ENCODE assay signal across 19 cellular contexts in the genomic region with DNA sequence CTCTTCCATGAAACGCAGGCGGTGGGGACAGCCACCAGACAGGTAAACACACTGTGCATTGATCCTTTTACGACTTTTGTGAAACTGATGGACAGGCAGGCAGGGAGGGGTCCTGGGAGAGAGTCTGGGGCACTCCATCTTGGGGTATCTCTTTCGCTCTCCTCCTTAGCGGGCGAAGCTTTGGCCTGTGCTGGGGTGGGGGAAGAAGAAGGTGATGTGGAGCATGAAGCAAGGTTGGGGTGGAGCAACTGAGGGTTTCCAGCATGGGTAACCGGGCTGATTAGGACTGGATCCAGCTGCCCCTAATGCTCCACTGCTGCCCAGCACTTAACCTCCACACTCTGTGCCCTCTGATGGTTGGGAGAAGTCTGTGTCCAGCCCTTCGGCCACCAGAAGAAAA. TPM values are rescaled to one million over a fixed set of nuclear protein-coding genes. Genes with fewer than 3 reads are reported as not detected.
"Had no signal": no experiment of that assay in that cellular context is flagged by ENCODE, and none has a peak within 500 bp of the region (broad histone marks: within the 10 kb centered on the region; RNA-seq: fewer than 3 reads in every experiment).

No MANE protein-coding gene starts in this region.

- H3K27ac ChIP-seq: coronary artery, gastrocnemius medialis, parathyroid adenoma, prostate gland, sigmoid colon, skin epidermis, stomach, thoracic aorta, transverse colon had no signal

- H3K4me1 ChIP-seq: gastrocnemius medialis, parathyroid adenoma, prostate gland had no signal

- H3K9ac ChIP-seq: parathyroid adenoma had no signal

- DNase-seq: cerebellar nuclear complex; effector CD4-positive, alpha-beta T cell; gastrocnemius medialis; islet precursor cell; mammary epithelial cell; naive thymus-derived CD4-positive, alpha-beta T cell; nephron progenitor cell; sigmoid colon; stimulated activated CD4-positive, alpha-beta T cell treated with anti-CD3 and anti-CD28 coated beads, Interleukin-12 subunit alpha, Interleukin-12 subunit beta, amount 100 ng/mL, for 4 hours; stimulated activated naive CD4-positive, alpha-beta T cell; stomach; substantia nigra; transverse colon had no signal

- H3K36me3 ChIP-seq: gastrocnemius medialis, prostate gland, sigmoid colon, stomach, thoracic aorta, transverse colon had no signal

- ATAC-seq: gastrocnemius medialis; naive thymus-derived CD4-positive, alpha-beta T cell had no signal

- H3K27ac Mint-ChIP-seq: nephron progenitor cell had no signal

- H3K36me3 Mint-ChIP-seq: naive thymus-derived CD4-positive, alpha-beta T cell had no signal

- H3K4me3 ChIP-seq: coronary artery, gastrocnemius medialis, prostate gland, sigmoid colon, skin epidermis, stomach, thoracic aorta, transverse colon had no signal

- H3K27me3 ChIP-seq: gastrocnemius medialis had no signal

- H3K9me3 ChIP-seq: gastrocnemius medialis, prostate gland, sigmoid colon, stomach, thoracic aorta, transverse colon had no signal

- H3K4me3 Mint-ChIP-seq: nephron progenitor cell had no signal

RNA-seq across cellular contexts. Expression of a gene that starts 25.6 kb away (rescaled TPM):
- total RNA-seq: dermis microvascular lymphatic vessel endothelial cell had no signal
